ENCODE assay signal across 8 cellular contexts in genomic region chr7:16754869-16755317, GRCh38.
DNase-seq lines count a peak whose midpoint lies in the region; ATAC-seq and TF ChIP-seq lines count a peak whose summit lies in the region.

No MANE protein-coding gene starts in this region.

- no peak for TF ChIP-seq CTCF in DOHH2 (IDR thresholded peaks at IDR 0.05; ENCODE audit: low read depth, low read length, poor library complexity, severe bottlenecking)

- H2AFZ ChIP-seq in neuron (ENCODE audit: low read depth, low read length): peak overlapping the region; percentile 65

- no peak overlapping the region for H3K27ac ChIP-seq in DOHH2 (ENCODE audit: low read depth, low read length)
- H3K27ac ChIP-seq in duodenal mucosa (ENCODE audit: low read depth, low read length): peak overlapping the region; percentile 28

- H3K36me3 ChIP-seq in DOHH2 (ENCODE audit: control insufficient read depth, low read length): no peaks in the 10 kb centered on the region
- no peaks in the 10 kb centered on the region for H3K36me3 ChIP-seq in duodenal mucosa (ENCODE audit: control insufficient read depth in 1 of 2, insufficient read depth in 2 of 2, low read length in 2 of 2)
- H3K36me3 ChIP-seq in neuron (ENCODE audit: insufficient read depth, low read length): no peaks in the 10 kb centered on the region

- H3K9ac ChIP-seq in duodenal mucosa (ENCODE audit: low read depth in 1 of 2, low read length in 2 of 2): peak overlapping the region; percentile 86 to 88

- no peaks in the 10 kb centered on the region for H3K9me2 ChIP-seq in DOHH2 (replicated peaks; ENCODE audit: control insufficient read depth, low read length)

- peaks cover 8% of the 10 kb centered on the region for H3K79me2 ChIP-seq in DOHH2 (ENCODE audit: control insufficient read depth, low read length)

- peak overlapping the region; percentile 91 for H3K4me2 ChIP-seq in DOHH2 (ENCODE audit: low read length)

- H3K9me3 ChIP-seq in DOHH2 (ENCODE audit: control insufficient read depth, insufficient read depth, low read length) (no peaks in the 10 kb centered on the region), duodenal mucosa (ENCODE audit: control insufficient read depth in 1 of 2, low read length in 2 of 2) (no peaks in the 10 kb centered on the region), neuron (ENCODE audit: low read length) (peaks cover 3% of the 10 kb centered on the region)

- no peaks in the 10 kb centered on the region for H4K20me1 ChIP-seq in DOHH2 (ENCODE audit: control insufficient read depth, insufficient read depth, low read depth, low read length)

- no peak for ATAC-seq in GM19452 (IDR thresholded peaks at IDR 0.05; ENCODE audit: unreplicated experiment)

- DNase-seq in NCI-H748 (lab: John Stamatoyannopoulos, UW; ENCODE audit: unreplicated experiment) (peak; percentile 41), cortex of kidney (lab: John Stamatoyannopoulos, UW) (no peak), NCI-H146 treated with DMSO at 0.1 percent for 48 hours (lab: John Stamatoyannopoulos, UW; ENCODE audit: unreplicated experiment) (no peak)
- DNase-seq in activated CD8-positive, alpha-beta memory T cell treated with anti-CD3 and anti-CD28 coated beads for 24 hours: no peak

- H3K27me3 ChIP-seq in DOHH2 (ENCODE audit: control insufficient read depth, low read length) (peaks cover 15% of the 10 kb centered on the region), duodenal mucosa (ENCODE audit: control insufficient read depth in 1 of 2, insufficient read depth in 2 of 2, low read length in 2 of 2) (no peaks in the 10 kb centered on the region), neuron (ENCODE audit: insufficient read depth, low read length) (no peaks in the 10 kb centered on the region)

- H3F3A ChIP-seq in DOHH2 (ENCODE audit: control insufficient read depth, insufficient read depth): peaks cover 39% of the 10 kb centered on the region

- H3K4me1 ChIP-seq in DOHH2 (ENCODE audit: control insufficient read depth, low read length) (peaks cover 62% of the 10 kb centered on the region), duodenal mucosa (ENCODE audit: control insufficient read depth in 1 of 2, insufficient read depth in 2 of 2, low read length in 2 of 2) (peaks cover 0 to 16% of the 10 kb centered on the region in 2 donors), neuron (ENCODE audit: insufficient read depth, low read length) (peaks cover 13% of the 10 kb centered on the region)

- H3K4me3 ChIP-seq in DOHH2 (ENCODE audit: low read length): peak overlapping the region; percentile 85
- H3K4me3 ChIP-seq in duodenal mucosa (ENCODE audit: low read depth in 1 of 2, low read length in 2 of 2): peak overlapping the region; percentile 85 to 88
- H3K4me3 ChIP-seq in neuron (ENCODE audit: low read length): peak overlapping the region; percentile 80
